ENCODE assay signal across 21 cellular contexts in the genomic region with DNA sequence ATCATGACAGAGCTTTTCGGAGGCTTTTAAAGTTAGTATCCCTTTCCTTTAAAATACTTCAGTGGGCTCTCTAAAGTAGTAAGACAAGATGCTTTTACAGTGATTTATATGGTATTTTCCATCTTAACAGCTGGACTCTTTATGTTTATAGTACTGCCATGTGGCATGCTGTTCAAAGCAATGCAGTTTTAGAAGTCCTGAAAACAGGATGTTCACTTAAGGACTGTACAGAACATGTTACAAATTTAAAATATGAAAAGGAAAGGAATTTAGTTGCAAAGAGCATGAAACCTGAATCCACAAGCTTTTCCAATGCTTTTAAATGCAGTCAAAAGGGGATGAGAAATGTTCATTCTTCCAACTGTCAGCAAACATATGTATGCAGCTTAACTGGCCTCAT.
DNase-seq lines count a peak whose midpoint lies in the region; ATAC-seq and TF ChIP-seq lines count a peak whose summit lies in the region.
"Had no signal": no experiment of that assay in that cellular context is flagged by ENCODE, and none has a peak within 500 bp of the region (broad histone marks: within the 10 kb centered on the region; RNA-seq: fewer than 3 reads in every experiment).

No MANE protein-coding gene starts in this region.

- H3F3A ChIP-seq in smooth muscle cell (ENCODE audit: low read depth), result no peaks in the 10 kb centered on the region

- H3K4me1 ChIP-seq in adipocyte (ENCODE audit: control insufficient read depth, insufficient read depth, low read length) (peaks cover 5% of the 10 kb centered on the region), smooth muscle cell (ENCODE audit: low read depth) (peaks cover 14% of the 10 kb centered on the region), mucosa of descending colon (ENCODE audit: low read depth) (no peaks in the 10 kb centered on the region)
- H3K4me1 ChIP-seq: right lobe of liver had no signal

- H3K9me3 Mint-ChIP-seq in glutamatergic neuron (ENCODE audit: unreplicated experiment), result peaks cover 2% of the 10 kb centered on the region

- no peaks in the 10 kb centered on the region for H3K27me3 Mint-ChIP-seq in glutamatergic neuron (ENCODE audit: unreplicated experiment)
- H3K27me3 Mint-ChIP-seq: activated T-cell treated with anti-CD3 and anti-CD28 coated beads, Interleukin-2, amount 50 U/mL, for 24 hours had no signal

- H3K27me3 ChIP-seq in adipocyte (replicated peaks; ENCODE audit: control insufficient read depth, insufficient read depth, low read length), result no peaks in the 10 kb centered on the region
- no peaks in the 10 kb centered on the region for H3K27me3 ChIP-seq in smooth muscle cell (ENCODE audit: low read depth)
- H3K27me3 ChIP-seq: esophagus muscularis mucosa, right lobe of liver had no signal

- H3K4me2 ChIP-seq in smooth muscle cell, result peak overlapping the region; percentile 13
- H3K4me2 ChIP-seq: PC-9 had no signal

- intact Hi-C loops in mucosa of descending colon (cut with DNase I, micrococcal nuclease), result no loop called here

- H2AFZ ChIP-seq in smooth muscle cell (ENCODE audit: low read depth), result peak overlapping the region; percentile 67
- H2AFZ ChIP-seq: PC-9 had no signal

- no peaks in the 10 kb centered on the region for H3K79me2 ChIP-seq in smooth muscle cell (ENCODE audit: low read depth)

- peaks cover 8% of the 10 kb centered on the region for H3K36me3 Mint-ChIP-seq in glutamatergic neuron (ENCODE audit: unreplicated experiment)

- WGBS in smooth muscle cell (ENCODE audit: low lambda C conversion rate), result 28% methylated on average over 1 of the region's 1 CpG

- H3K9me3 ChIP-seq in adipocyte (ENCODE audit: control insufficient read depth, low read length), result peaks cover 13% of the 10 kb centered on the region
- H3K9me3 ChIP-seq in smooth muscle cell (replicated peaks; ENCODE audit: low read depth), result no peaks in the 10 kb centered on the region
- H3K9me3 ChIP-seq in mucosa of descending colon, result no peaks in the 10 kb centered on the region
- H3K9me3 ChIP-seq: right lobe of liver had no signal

- H3K27ac Mint-ChIP-seq in glutamatergic neuron (ENCODE audit: unreplicated experiment), result peak overlapping the region; percentile 97
- H3K27ac Mint-ChIP-seq: activated T-cell treated with anti-CD3 and anti-CD28 coated beads, Interleukin-2, amount 50 U/mL, for 24 hours; nephron progenitor cell had no signal

- no peak overlapping the region for H3K9ac ChIP-seq in adipocyte (ENCODE audit: low read length)
- H3K9ac ChIP-seq in smooth muscle cell (ENCODE audit: low read depth), result no peak overlapping the region

- H3K27ac ChIP-seq in smooth muscle cell (ENCODE audit: low read depth), result no peak overlapping the region
- H3K27ac ChIP-seq: esophagus muscularis mucosa, PC-9, right lobe of liver had no signal

- no peak for ATAC-seq in HG02588 (IDR thresholded peaks at IDR 0.05; ENCODE audit: unreplicated experiment)
- ATAC-seq in mucosa of descending colon, result no peak
- no peak for ATAC-seq in HG02852 (IDR thresholded peaks at IDR 0.05; ENCODE audit: unreplicated experiment)
- ATAC-seq: left lobe of liver, right lobe of liver had no signal

- H3K36me3 ChIP-seq in adipocyte (ENCODE audit: control insufficient read depth, insufficient read depth, low read length, severe bottlenecking) (no peaks in the 10 kb centered on the region), smooth muscle cell (ENCODE audit: low read depth) (no peaks in the 10 kb centered on the region), mucosa of descending colon (ENCODE audit: low read depth) (no peaks in the 10 kb centered on the region)
- H3K36me3 ChIP-seq: esophagus muscularis mucosa, right lobe of liver had no signal

- peaks cover 37% of the 10 kb centered on the region for H3K4me1 Mint-ChIP-seq in glutamatergic neuron (ENCODE audit: low read depth, unreplicated experiment)
- H3K4me1 Mint-ChIP-seq: nephron progenitor cell had no signal

- TF ChIP-seq CTCF in glutamatergic neuron (IDR thresholded peaks at IDR 0.05; ENCODE audit: partially characterized antibody, unreplicated experiment), result no peak
- no peak for TF ChIP-seq CTCF in smooth muscle cell (IDR thresholded peaks at IDR 0.05; ENCODE audit: borderline replicate concordance, insufficient read depth, poor library complexity, severe bottlenecking)
- TF ChIP-seq CTCF in mucosa of descending colon (IDR thresholded peaks at IDR 0.05), result no peak

- H3K4me3 ChIP-seq in adipocyte (ENCODE audit: low read length), result no peak overlapping the region
- no peak overlapping the region for H3K4me3 ChIP-seq in smooth muscle cell
- no peak overlapping the region for H3K4me3 ChIP-seq in mucosa of descending colon
- H3K4me3 ChIP-seq: esophagus muscularis mucosa, PC-9, right lobe of liver had no signal

- peak; percentile 70 for DNase-seq in LHCN-M2 (ENCODE audit: low read depth)
- DNase-seq in adipocyte (ENCODE audit: low read depth), result peak; percentile 65
- no peak for DNase-seq in glutamatergic neuron
- DNase-seq in smooth muscle cell (lab: John Stamatoyannopoulos, UW; ENCODE audit: unreplicated experiment), result no peak
- DNase-seq in mucosa of descending colon, result no peak
- DNase-seq: activated CD8-positive, alpha-beta memory T cell treated with anti-CD3 and anti-CD28 coated beads for 24 hours; activated naive CD4-positive, alpha-beta T cell; activated T-cell treated with anti-CD3 and anti-CD28 coated beads, Interleukin-2, amount 50 U/mL, for 24 hours; effector CD8-positive, alpha-beta T cell; GDM1; KG1; NCI-H187 treated with DMSO at 0.1 percent for 48 hours; NCI-H345; nephron progenitor cell; PC-9; right lobe of liver; SHP77 treated with DMSO at 0.1 percent for 48 hours had no signal

- H4K20me1 ChIP-seq in smooth muscle cell (ENCODE audit: low read depth), result no peaks in the 10 kb centered on the region

- H3K4me3 Mint-ChIP-seq in glutamatergic neuron (ENCODE audit: unreplicated experiment), result no peak overlapping the region
- H3K4me3 Mint-ChIP-seq: activated T-cell treated with anti-CD3 and anti-CD28 coated beads, Interleukin-2, amount 50 U/mL, for 24 hours; nephron progenitor cell had no signal

Comparison
In these comparisons a context has a peak if more than half of its experiments do, and no peak if none do; other contexts are left out.
1. DNase-seq: peak in LHCN-M2 (single experiment) and adipocyte (single experiment); none in glutamatergic neuron (single experiment), smooth muscle cell (single experiment) and mucosa of descending colon (0 of 3).